In the genomic region with DNA sequence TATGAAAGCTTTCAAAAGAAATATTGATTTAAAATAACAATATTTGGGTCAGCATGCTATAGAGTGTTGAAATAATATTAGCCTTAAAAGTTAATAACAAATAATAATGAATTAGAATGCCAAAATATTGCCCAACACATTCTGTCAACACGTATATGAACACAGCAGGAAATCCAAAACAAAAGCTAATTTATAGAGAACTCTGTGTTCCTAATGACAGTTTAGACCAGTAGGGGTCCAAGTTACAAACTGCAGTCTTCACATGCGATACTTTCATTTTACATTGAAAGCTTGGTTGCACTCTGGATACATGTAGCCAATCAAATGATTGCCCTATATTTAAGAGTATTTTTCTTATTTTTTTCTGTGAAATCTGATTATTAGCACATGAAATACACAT, we compare ENCODE assay signal across 10 cellular contexts.
DNase-seq lines count a peak whose midpoint lies in the region; ATAC-seq and TF ChIP-seq lines count a peak whose summit lies in the region.
"Had no signal": no experiment of that assay in that cellular context is flagged by ENCODE, and none has a peak within 500 bp of the region (broad histone marks: within the 10 kb centered on the region; RNA-seq: fewer than 3 reads in every experiment).

No MANE protein-coding gene starts in this region.

- no peaks in the 10 kb centered on the region for H3K4me1 ChIP-seq in MM.1S (ENCODE audit: low read length)
- no peaks in the 10 kb centered on the region for H3K4me1 ChIP-seq in CD8-positive, alpha-beta memory T cell (ENCODE audit: insufficient read depth, low read length)
- H3K4me1 ChIP-seq in naive thymus-derived CD4-positive, alpha-beta T cell (ENCODE audit: control insufficient read depth in 2 of 2, insufficient read depth in 2 of 2, low read length in 2 of 2), result no peaks in the 10 kb centered on the region

- H2AFZ ChIP-seq in MM.1S (ENCODE audit: low read length), result 0 out of 2 replicates have a peak overlapping the region, but pooled peaks have one; percentile 9

- no peaks in the 10 kb centered on the region for H3K9me2 ChIP-seq in MM.1S (replicated peaks; ENCODE audit: insufficient read depth, low read length)

- H3K27ac Mint-ChIP-seq in CD8-positive, alpha-beta memory T cell, result no peak overlapping the region
- H3K27ac Mint-ChIP-seq in naive thymus-derived CD4-positive, alpha-beta T cell, result no peak overlapping the region

- H3K36me3 Mint-ChIP-seq in CD8-positive, alpha-beta memory T cell, result no peaks in the 10 kb centered on the region
- no peaks in the 10 kb centered on the region for H3K36me3 Mint-ChIP-seq in naive thymus-derived CD4-positive, alpha-beta T cell

- H3K4me2 ChIP-seq in MM.1S (ENCODE audit: low read depth, low read length), result no peak overlapping the region

- H3K27me3 Mint-ChIP-seq in CD8-positive, alpha-beta memory T cell, result peaks cover 1 to 5% of the 10 kb centered on the region in 2 donors
- H3K27me3 Mint-ChIP-seq in naive thymus-derived CD4-positive, alpha-beta T cell, result peaks cover 0 to 15% (median 9%) of the 10 kb centered on the region in 5 donors

- H3K9me3 ChIP-seq in MM.1S (replicated peaks; ENCODE audit: insufficient read depth, low read length), result no peaks in the 10 kb centered on the region
- no peaks in the 10 kb centered on the region for H3K9me3 ChIP-seq in CD8-positive, alpha-beta memory T cell (ENCODE audit: low read length)
- H3K9me3 ChIP-seq in naive thymus-derived CD4-positive, alpha-beta T cell (ENCODE audit: control insufficient read depth in 2 of 3, low read length in 3 of 3), result peaks cover 0 to 7% (median 0%) of the 10 kb centered on the region in 3 experiments

- peaks cover 0 to 10% (median 3%) of the 10 kb centered on the region in 5 donors for H3K9me3 Mint-ChIP-seq in CD8-positive, alpha-beta memory T cell
- H3K9me3 Mint-ChIP-seq in naive thymus-derived CD4-positive, alpha-beta T cell, result peaks cover 0 to 15% (median 6%) of the 10 kb centered on the region in 11 donors

- no peaks in the 10 kb centered on the region for H4K20me1 ChIP-seq in MM.1S (ENCODE audit: insufficient read depth, low read length)

- H3K36me3 ChIP-seq in MM.1S (replicated peaks; ENCODE audit: insufficient read depth, low read length), result no peaks in the 10 kb centered on the region
- no peaks in the 10 kb centered on the region for H3K36me3 ChIP-seq in CD8-positive, alpha-beta memory T cell (ENCODE audit: insufficient read depth, low read length)
- H3K36me3 ChIP-seq in naive thymus-derived CD4-positive, alpha-beta T cell (ENCODE audit: control insufficient read depth in 2 of 3, insufficient read depth in 3 of 3, low read length in 3 of 3), result no peaks in the 10 kb centered on the region

- no peak overlapping the region for H3K9ac ChIP-seq in MM.1S (ENCODE audit: low read length)

- H3K79me2 ChIP-seq in MM.1S (ENCODE audit: low read length), result no peaks in the 10 kb centered on the region

- peak; percentile 5 for DNase-seq in COLO829 (ENCODE audit: low spot score)
- DNase-seq in H4 (ENCODE audit: low spot score), result peak; percentile 10
- DNase-seq in MM.1S, result peak; percentile 27
- DNase-seq in foreskin fibroblast, result peak in 1 of 2 donors; percentile 7
- DNase-seq in CD8-positive, alpha-beta memory T cell, result no peak
- no peak for DNase-seq in NCI-H510A treated with DMSO at 0.1 percent for 48 hours (lab: John Stamatoyannopoulos, UW)
- no peak for DNase-seq in naive thymus-derived CD4-positive, alpha-beta T cell
- DNase-seq: H7, NCI-H1436 treated with DMSO at 0.1 percent for 48 hours had no signal

- H3K4me1 Mint-ChIP-seq in CD8-positive, alpha-beta memory T cell, result no peaks in the 10 kb centered on the region
- H3K4me1 Mint-ChIP-seq in naive thymus-derived CD4-positive, alpha-beta T cell, result no peaks in the 10 kb centered on the region

- H3K27ac ChIP-seq in MM.1S (ENCODE audit: low read length), result no peak overlapping the region
- no peak overlapping the region for H3K27ac ChIP-seq in CD8-positive, alpha-beta memory T cell (ENCODE audit: low read depth, low read length)
- no peak overlapping the region for H3K27ac ChIP-seq in naive thymus-derived CD4-positive, alpha-beta T cell (ENCODE audit: low read depth, low read length)

- intact Hi-C loops in naive thymus-derived CD4-positive, alpha-beta T cell (cut with micrococcal nuclease), result loop anchor here in 1 of 2 donors (10.0 kb wide), 1 partner anchor 282 kb away; no protein-coding TSS in a partner anchor

- TF ChIP-seq CTCF in MM.1S (IDR thresholded peaks at IDR 0.05; ENCODE audit: low read length), result peak; percentile 23
- peak; percentile 22 for TF ChIP-seq CTCF in foreskin fibroblast (IDR thresholded peaks at IDR 0.05; ENCODE audit: low read depth, low read length)

- H3K4me3 ChIP-seq in MM.1S (ENCODE audit: low read length), result no peak overlapping the region
- H3K4me3 ChIP-seq in foreskin fibroblast (ENCODE audit: low read depth in 1 of 2, low read length in 2 of 2), result no peak overlapping the region
- no peak overlapping the region for H3K4me3 ChIP-seq in CD8-positive, alpha-beta memory T cell (ENCODE audit: low read length)
- no peak overlapping the region for H3K4me3 ChIP-seq in naive thymus-derived CD4-positive, alpha-beta T cell (ENCODE audit: low read length)

- no peaks in the 10 kb centered on the region for H3K27me3 ChIP-seq in MM.1S (replicated peaks; ENCODE audit: insufficient read depth, low read length)
- no peaks in the 10 kb centered on the region for H3K27me3 ChIP-seq in CD8-positive, alpha-beta memory T cell (ENCODE audit: insufficient read depth, low read length, poor library complexity, severe bottlenecking)
- H3K27me3 ChIP-seq in naive thymus-derived CD4-positive, alpha-beta T cell (ENCODE audit: control insufficient read depth in 2 of 2, insufficient read depth in 2 of 2, low read length in 2 of 2), result no peaks in the 10 kb centered on the region

- ATAC-seq in GM19395 (IDR thresholded peaks at IDR 0.05; ENCODE audit: unreplicated experiment), result no peak
- ATAC-seq in naive thymus-derived CD4-positive, alpha-beta T cell, result no peak

- POLR2A ChIA-PET in CD8-positive, alpha-beta memory T cell (lab: Charles Lee), result no interaction called here
- POLR2A ChIA-PET in naive thymus-derived CD4-positive, alpha-beta T cell (lab: Charles Lee), result no interaction called here

- H3K4me3 Mint-ChIP-seq in CD8-positive, alpha-beta memory T cell, result no peak overlapping the region
- no peak overlapping the region for H3K4me3 Mint-ChIP-seq in naive thymus-derived CD4-positive, alpha-beta T cell

- H3F3A ChIP-seq in MM.1S (ENCODE audit: insufficient read depth, low read length), result no peaks in the 10 kb centered on the region

- CTCF ChIA-PET in CD8-positive, alpha-beta memory T cell (lab: Charles Lee), result no interaction called here
- CTCF ChIA-PET in naive thymus-derived CD4-positive, alpha-beta T cell (lab: Charles Lee), result no interaction called here

Comparison
In these comparisons a context has a peak if more than half of its experiments do, and no peak if none do; other contexts are left out.
1. DNase-seq: peak in COLO829 (single experiment), H4 (single experiment) and MM.1S (single experiment); none in CD8-positive, alpha-beta memory T cell (0 of 5), NCI-H510A treated with DMSO at 0.1 percent for 48 hours (single experiment) and naive thymus-derived CD4-positive, alpha-beta T cell (0 of 9).